ENCODE assay signal across 8 cellular contexts in the genomic region with DNA sequence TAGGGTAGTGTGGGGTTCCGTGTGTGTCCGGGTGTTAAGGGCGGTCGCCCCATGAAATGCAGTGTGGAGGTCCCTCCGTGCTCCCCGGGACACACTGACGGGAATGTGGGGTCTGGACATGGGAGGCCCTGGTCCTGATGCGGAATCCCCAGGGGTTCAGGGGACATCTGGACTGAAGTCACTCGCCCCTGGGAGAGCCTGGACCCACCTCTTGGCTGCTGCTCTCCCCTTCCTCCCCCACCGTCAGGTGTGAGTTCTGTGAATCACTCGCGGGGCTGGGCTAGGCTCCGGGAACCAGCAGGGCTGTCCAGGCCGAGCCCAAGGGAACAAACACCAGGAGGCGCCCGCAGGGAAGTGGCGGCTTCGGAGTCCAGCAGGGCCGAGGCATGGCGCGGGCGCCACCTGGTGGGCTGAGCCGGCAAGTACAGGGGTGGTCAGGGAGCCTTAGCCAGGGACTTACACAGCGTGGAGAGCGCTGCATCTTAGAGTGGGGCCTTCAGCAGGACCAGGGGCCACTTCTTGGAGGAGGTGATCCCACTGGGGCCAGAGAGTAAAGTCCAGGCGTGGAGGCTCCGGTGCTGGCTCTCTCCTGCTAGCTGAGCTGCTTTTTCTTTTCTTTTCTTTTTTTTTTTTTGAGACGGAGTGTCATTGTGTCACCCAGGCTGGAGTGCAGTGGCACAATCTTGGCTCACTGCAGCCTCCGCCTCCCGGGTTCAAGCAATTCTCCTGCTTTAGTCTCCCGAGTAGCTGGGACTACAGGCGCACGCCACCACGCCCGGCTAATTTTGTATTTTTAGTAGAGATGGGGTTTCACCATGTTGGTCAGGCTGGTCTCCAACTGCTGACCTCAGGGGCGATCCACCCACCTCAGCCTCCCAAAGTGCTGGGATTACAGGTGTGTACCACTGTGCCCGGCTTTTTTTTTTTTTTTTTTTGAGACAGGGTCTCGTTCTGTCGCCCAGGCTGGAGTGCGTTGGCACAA.
DNase-seq lines count a peak whose midpoint lies in the region; ATAC-seq and TF ChIP-seq lines count a peak whose summit lies in the region.

No MANE protein-coding gene starts in this region.

- DNase-seq in SIG-M5 treated with dmso at 0.1 percent for 504 hours (lab: John Stamatoyannopoulos, UW; ENCODE audit: unreplicated experiment) (peak; percentile 77), SIG-M5 (lab: John Stamatoyannopoulos, UW) (no peak), NCI-H2171 (lab: John Stamatoyannopoulos, UW) (peak; percentile 31), brain pericyte (ENCODE audit: low read depth, low spot score) (peak; percentile 59), iPS-NIHi7 (ENCODE audit: extremely low spot score) (peak; percentile 97)
- peak; percentile 79 to 95 (median 85) for DNase-seq in stimulated activated CD4-positive, alpha-beta T cell treated with anti-CD3 and anti-CD28 coated beads, Interleukin-12 subunit alpha, Interleukin-12 subunit beta, amount 100 ng/mL, for 48 hours (ENCODE audit: low read depth in 2 of 3, low spot score in 1 of 3)

- TF ChIP-seq CTCF in VCaP (conservative IDR thresholded peaks at IDR 0.05) = peak; percentile 100

- H3K27ac ChIP-seq in VCaP = peak overlapping the region; percentile 24; the same call in 1 of the 2 replicates

- ATAC-seq in HG03095 (IDR thresholded peaks at IDR 0.05; ENCODE audit: unreplicated experiment) = peak; percentile 84
